13 cellular contexts compared by ENCODE assay signal in genomic region chr12:49482095-49483051, GRCh38. TPM values are rescaled to one million over a fixed set of nuclear protein-coding genes. Genes with fewer than 3 reads are reported as not detected.
DNase-seq lines count a peak whose midpoint lies in the region; ATAC-seq and TF ChIP-seq lines count a peak whose summit lies in the region.
"Had no signal": no experiment of that assay in that cellular context is flagged by ENCODE, and none has a peak within 500 bp of the region (broad histone marks: within the 10 kb centered on the region; RNA-seq: fewer than 3 reads in every experiment).

No MANE protein-coding gene starts in this region.

- no peaks in the 10 kb centered on the region for H3K9me3 Mint-ChIP-seq in endodermal cell
- H3K9me3 Mint-ChIP-seq: activated CD4-positive, alpha-beta memory T cell treated with anti-CD3 and anti-CD28 coated beads, Interleukin-2, amount 10 ng/mL, durations not matched to agents 7 days and 5 days; activated naive CD8-positive, alpha-beta T cell treated with anti-CD3 and anti-CD28 coated beads, Interleukin-2, amount 50 U/mL, for 24 hours; naive B cell had no signal

- TF ChIP-seq EP300 in suprapubic skin (IDR thresholded peaks at IDR 0.05), result no peak

- peak overlapping the region; percentile 87 for H3K27ac Mint-ChIP-seq in endodermal cell
- H3K27ac Mint-ChIP-seq: activated CD4-positive, alpha-beta memory T cell treated with anti-CD3 and anti-CD28 coated beads, Interleukin-2, amount 10 ng/mL, durations not matched to agents 7 days and 5 days; activated naive CD8-positive, alpha-beta T cell treated with anti-CD3 and anti-CD28 coated beads, Interleukin-2, amount 50 U/mL, for 24 hours; naive B cell had no signal

- peak; percentile 6 for DNase-seq in NCI-H2227 (lab: John Stamatoyannopoulos, UW; ENCODE audit: unreplicated experiment)
- DNase-seq in NCI-H2227 treated with DMSO at 0.1 percent for 48 hours (lab: John Stamatoyannopoulos, UW), result no peak
- peak; percentile 31 for DNase-seq in NCI-H2196 (lab: John Stamatoyannopoulos, UW; ENCODE audit: unreplicated experiment)
- DNase-seq in endodermal cell, result peak; percentile 86
- no peak for DNase-seq in suprapubic skin (ENCODE audit: low spot score in 2 of 2)
- no peak for DNase-seq in NCI-H2107 (lab: John Stamatoyannopoulos, UW)
- DNase-seq: activated CD4-positive, alpha-beta memory T cell treated with anti-CD3 and anti-CD28 coated beads, Interleukin-2, amount 10 ng/mL, durations not matched to agents 7 days and 5 days; activated naive CD8-positive, alpha-beta T cell treated with anti-CD3 and anti-CD28 coated beads, Interleukin-2, amount 50 U/mL, for 24 hours; effector CD4-positive, alpha-beta T cell; naive B cell had no signal

- H3K27me3 Mint-ChIP-seq in endodermal cell (ENCODE audit: insufficient read depth), result no peaks in the 10 kb centered on the region
- H3K27me3 Mint-ChIP-seq: activated CD4-positive, alpha-beta memory T cell treated with anti-CD3 and anti-CD28 coated beads, Interleukin-2, amount 10 ng/mL, durations not matched to agents 7 days and 5 days; activated naive CD8-positive, alpha-beta T cell treated with anti-CD3 and anti-CD28 coated beads, Interleukin-2, amount 50 U/mL, for 24 hours; naive B cell had no signal

- 58 to 74% methylated on average over 3 to 6 of the region's 6 CpGs for WGBS in endodermal cell (ENCODE audit: insufficient coverage in 1 of 2, insufficient read length in 1 of 2), 2 experiments
- 59% methylated on average over 6 of the region's 6 CpGs for WGBS in suprapubic skin

- H3K4me3 Mint-ChIP-seq in endodermal cell, result no peak overlapping the region
- H3K4me3 Mint-ChIP-seq: activated CD4-positive, alpha-beta memory T cell treated with anti-CD3 and anti-CD28 coated beads, Interleukin-2, amount 10 ng/mL, durations not matched to agents 7 days and 5 days; activated naive CD8-positive, alpha-beta T cell treated with anti-CD3 and anti-CD28 coated beads, Interleukin-2, amount 50 U/mL, for 24 hours; naive B cell had no signal

- TF ChIP-seq CTCF in endodermal cell (conservative IDR thresholded peaks at IDR 0.05) (no peak), suprapubic skin (IDR thresholded peaks at IDR 0.05) (no peak)

- H3K4me1 Mint-ChIP-seq in endodermal cell, result peaks cover 32% of the 10 kb centered on the region
- H3K4me1 Mint-ChIP-seq: naive B cell had no signal

- no peak for ATAC-seq in GM21717 (IDR thresholded peaks at IDR 0.05; ENCODE audit: unreplicated experiment)
- ATAC-seq in HG03342 (IDR thresholded peaks at IDR 0.05; ENCODE audit: unreplicated experiment), result no peak
- ATAC-seq: activated naive CD8-positive, alpha-beta T cell treated with anti-CD3 and anti-CD28 coated beads, Interleukin-2, amount 50 U/mL, for 24 hours had no signal

- no peak overlapping the region for H3K27ac ChIP-seq in endodermal cell (ENCODE audit: low read depth, low read length)
- H3K27ac ChIP-seq in suprapubic skin, result peak overlapping the region; percentile 38
- H3K27ac ChIP-seq: hepatocyte had no signal

- H3K36me3 ChIP-seq in endodermal cell (ENCODE audit: control insufficient read depth, insufficient read depth, low read length), result peaks cover 22% of the 10 kb centered on the region
- peaks cover 6% of the 10 kb centered on the region for H3K36me3 ChIP-seq in suprapubic skin

- TF ChIP-seq POLR2A in suprapubic skin (IDR thresholded peaks at IDR 0.05), result no peak

- H3K36me3 Mint-ChIP-seq in endodermal cell (ENCODE audit: low read depth), result peaks cover 13% of the 10 kb centered on the region
- H3K36me3 Mint-ChIP-seq: naive B cell had no signal

- H3K9me3 ChIP-seq in endodermal cell (ENCODE audit: control insufficient read depth, low read length) (no peaks in the 10 kb centered on the region), suprapubic skin (no peaks in the 10 kb centered on the region)

- peak overlapping the region; percentile 51 for H3K4me3 ChIP-seq in endodermal cell (ENCODE audit: low read length)
- H3K4me3 ChIP-seq in suprapubic skin, result no peak overlapping the region
- H3K4me3 ChIP-seq: hepatocyte had no signal

- H3K4me1 ChIP-seq in endodermal cell (ENCODE audit: control insufficient read depth, insufficient read depth, low read length) (peaks cover 16% of the 10 kb centered on the region), suprapubic skin (peaks cover 19% of the 10 kb centered on the region)

- H3K9ac ChIP-seq in endodermal cell (ENCODE audit: extremely low read depth, low read length, poor library complexity, severe bottlenecking), result no peak overlapping the region

- H3K27me3 ChIP-seq in endodermal cell (ENCODE audit: control insufficient read depth, insufficient read depth, low read length, poor library complexity, severe bottlenecking) (no peaks in the 10 kb centered on the region), suprapubic skin (no peaks in the 10 kb centered on the region)
- H3K27me3 ChIP-seq: hepatocyte had no signal

RNA-seq across cellular contexts. Expression of gene KCNH3, which starts 56.5 kb away (rescaled TPM):
- total RNA-seq in endodermal cell (1 to 10 TPM in 1 of 2 donors, under 1 TPM in 1; 1.00 to 1.5 TPM), suprapubic skin (1 to 10 TPM in 1 of 4 donors, under 1 TPM in 3; 0.15 to 1.0 (median 0.43) TPM)
- 0.50 TPM for polyA plus RNA-seq in endodermal cell (2013, experiment 1 of 2)
- 0.25 TPM for polyA plus RNA-seq in endodermal cell (2013, experiment 2 of 2)

Comparison
In these comparisons a context has a peak if more than half of its experiments do, and no peak if none do; other contexts are left out.
1. DNase-seq: peak in NCI-H2227 (single experiment), NCI-H2196 (single experiment) and endodermal cell (single experiment); none in NCI-H2227 treated with DMSO at 0.1 percent for 48 hours (single experiment), suprapubic skin (0 of 2) and NCI-H2107 (single experiment).